In genomic region chr1:54463259-54464030, GRCh38 we compare ENCODE assay signal across 1 cellular context.
TF ChIP-seq lines count a peak whose summit lies in the region.

No MANE protein-coding gene starts in this region.

TF ChIP-seq in SK-N-SH treated with all-trans-retinoic acid at 6 μM for 48 hours, 23 proteins besides CTCF, POLR2A, EP300 and RAD21 (continued from another document):
- TF ChIP-seq, protein P1, sequence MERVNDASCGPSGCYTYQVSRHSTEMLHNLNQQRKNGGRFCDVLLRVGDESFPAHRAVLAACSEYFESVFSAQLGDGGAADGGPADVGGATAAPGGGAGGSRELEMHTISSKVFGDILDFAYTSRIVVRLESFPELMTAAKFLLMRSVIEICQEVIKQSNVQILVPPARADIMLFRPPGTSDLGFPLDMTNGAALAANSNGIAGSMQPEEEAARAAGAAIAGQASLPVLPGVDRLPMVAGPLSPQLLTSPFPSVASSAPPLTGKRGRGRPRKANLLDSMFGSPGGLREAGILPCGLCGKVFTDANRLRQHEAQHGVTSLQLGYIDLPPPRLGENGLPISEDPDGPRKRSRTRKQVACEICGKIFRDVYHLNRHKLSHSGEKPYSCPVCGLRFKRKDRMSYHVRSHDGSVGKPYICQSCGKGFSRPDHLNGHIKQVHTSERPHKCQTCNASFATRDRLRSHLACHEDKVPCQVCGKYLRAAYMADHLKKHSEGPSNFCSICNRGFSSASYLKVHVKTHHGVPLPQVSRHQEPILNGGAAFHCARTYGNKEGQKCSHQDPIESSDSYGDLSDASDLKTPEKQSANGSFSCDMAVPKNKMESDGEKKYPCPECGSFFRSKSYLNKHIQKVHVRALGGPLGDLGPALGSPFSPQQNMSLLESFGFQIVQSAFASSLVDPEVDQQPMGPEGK (CRISPR knock-in tag; IDR thresholded peaks at IDR 0.05; ENCODE audit: borderline replicate concordance): no peak
